Comparison of ENCODE assay signal across 1 cellular context in genomic region chr2:70070557-70071268, GRCh38.
TF ChIP-seq lines count a peak whose summit lies in the region.

No MANE protein-coding gene starts in this region.

TF ChIP-seq in HepG2, 621 proteins besides CTCF, POLR2A, EP300 and RAD21 (continued from another document):
- TF ChIP-seq ZNF646 (CRISPR knock-in tag; IDR thresholded peaks at IDR 0.05): no peak
- 0 out of 2 replicates have a peak, but pooled peaks have one; percentile 27 for TF ChIP-seq KMT2B (CRISPR knock-in tag; IDR thresholded peaks at IDR 0.05)
- TF ChIP-seq ZNF234 (CRISPR knock-in tag; conservative IDR thresholded peaks at IDR 0.05): no peak
- no peak for TF ChIP-seq ELF1 (CRISPR knock-in tag; IDR thresholded peaks at IDR 0.05)
- TF ChIP-seq YEATS2 (CRISPR knock-in tag; IDR thresholded peaks at IDR 0.05; ENCODE audit: borderline replicate concordance): peak; percentile 66; the same call in 1 of the 2 replicates
- TF ChIP-seq ZFAT (CRISPR knock-in tag; conservative IDR thresholded peaks at IDR 0.05): no peak
- peak; percentile 51; the same call in 1 of the 2 replicates for TF ChIP-seq HOMEZ (CRISPR knock-in tag; IDR thresholded peaks at IDR 0.05; ENCODE audit: low read depth)
- TF ChIP-seq ZNF800 (CRISPR knock-in tag; IDR thresholded peaks at IDR 0.05): 0 out of 2 replicates have a peak, but pooled peaks have one; percentile 27
- TF ChIP-seq ATF6 (CRISPR knock-in tag; conservative IDR thresholded peaks at IDR 0.05): no peak
- TF ChIP-seq ZNF670 (CRISPR knock-in tag; IDR thresholded peaks at IDR 0.05; ENCODE audit: borderline replicate concordance): peak; percentile 58; the same call in 1 of the 2 replicates
- TF ChIP-seq ATF2 (CRISPR knock-in tag; IDR thresholded peaks at IDR 0.05): peak; percentile 61; the same call in 1 of the 2 replicates
- TF ChIP-seq ARID3A (IDR thresholded peaks at IDR 0.05; ENCODE audit: low read depth, low read length): peak; percentile 86
- TF ChIP-seq HMGXB3 (CRISPR knock-in tag; IDR thresholded peaks at IDR 0.05; ENCODE audit: borderline replicate concordance): peak; percentile 35; the same call in 1 of the 2 replicates
- TF ChIP-seq ZNF143 (CRISPR knock-in tag; IDR thresholded peaks at IDR 0.05): no peak
- 0 out of 2 replicates have a peak, but pooled peaks have one; percentile 38 for TF ChIP-seq ZNF850 (CRISPR knock-in tag; conservative IDR thresholded peaks at IDR 0.05)
